ENCODE assay signal across 9 cellular contexts in the genomic region with DNA sequence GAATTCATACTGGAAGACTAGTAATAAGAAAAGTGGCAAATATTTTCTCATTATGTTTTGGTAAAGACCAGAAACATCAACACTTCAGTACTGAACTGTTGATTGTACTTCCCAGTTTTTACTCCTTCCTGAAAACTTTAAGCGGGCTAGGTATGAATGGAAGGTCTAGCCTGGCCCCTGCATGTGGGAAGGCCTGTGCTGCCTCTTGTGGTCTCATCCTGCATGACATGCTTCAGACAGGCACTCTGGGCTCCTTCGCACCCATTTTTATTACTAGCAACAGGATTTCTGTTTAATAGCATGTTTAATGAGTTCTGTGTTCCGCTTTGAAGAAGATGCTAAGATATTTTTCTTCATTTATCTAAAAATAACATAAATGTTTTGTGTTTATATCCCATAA.
DNase-seq lines count a peak whose midpoint lies in the region; ATAC-seq and TF ChIP-seq lines count a peak whose summit lies in the region.
"Had no signal": no experiment of that assay in that cellular context is flagged by ENCODE, and none has a peak within 500 bp of the region (broad histone marks: within the 10 kb centered on the region; RNA-seq: fewer than 3 reads in every experiment).

No MANE protein-coding gene starts in this region.

- H3K9me3 ChIP-seq in DOHH2 (ENCODE audit: control insufficient read depth, insufficient read depth, low read length): no peaks in the 10 kb centered on the region
- H3K9me3 ChIP-seq: thoracic aorta had no signal

- H3K9me2 ChIP-seq in DOHH2 (replicated peaks; ENCODE audit: control insufficient read depth, low read length): no peaks in the 10 kb centered on the region

- H3K36me3 ChIP-seq in DOHH2 (ENCODE audit: control insufficient read depth, low read length): no peaks in the 10 kb centered on the region
- no peaks in the 10 kb centered on the region for H3K36me3 ChIP-seq in kidney epithelial cell (ENCODE audit: control insufficient read depth, insufficient read depth, low read length)
- H3K36me3 ChIP-seq: thoracic aorta had no signal

- no peak for DNase-seq in kidney epithelial cell (ENCODE audit: low read depth)
- DNase-seq in NCI-H1436 (lab: John Stamatoyannopoulos, UW): no peak

- no peak overlapping the region for H3K27ac ChIP-seq in DOHH2 (ENCODE audit: low read depth, low read length)
- H3K27ac ChIP-seq: thoracic aorta had no signal

- H3F3A ChIP-seq in DOHH2 (ENCODE audit: control insufficient read depth, insufficient read depth): no peaks in the 10 kb centered on the region

- TF ChIP-seq CTCF in DOHH2 (IDR thresholded peaks at IDR 0.05; ENCODE audit: low read depth, low read length, poor library complexity, severe bottlenecking) (peak; percentile 58), WI38 (IDR thresholded peaks at IDR 0.05; ENCODE audit: low read depth, low read length) (peak; percentile 48), kidney epithelial cell (IDR thresholded peaks at IDR 0.05; ENCODE audit: insufficient read depth, low read length, poor library complexity, severe bottlenecking) (peak; percentile 28)

- H3K27me3 ChIP-seq in DOHH2 (ENCODE audit: control insufficient read depth, low read length) (0 out of 2 replicates have a peak, but pooled peaks cover 3% of the 10 kb centered on the region), kidney epithelial cell (ENCODE audit: control insufficient read depth, insufficient read depth, low read length) (no peaks in the 10 kb centered on the region)

- no peaks in the 10 kb centered on the region for H3K79me2 ChIP-seq in DOHH2 (ENCODE audit: control insufficient read depth, low read length)

- H3K4me2 ChIP-seq in DOHH2 (ENCODE audit: low read length): no peak overlapping the region

- H3K4me3 ChIP-seq in DOHH2 (ENCODE audit: low read length): no peak overlapping the region
- H3K4me3 ChIP-seq in WI38 (ENCODE audit: low read depth, low read length): no peak overlapping the region
- no peak overlapping the region for H3K4me3 ChIP-seq in kidney epithelial cell (ENCODE audit: low read depth, low read length)
- H3K4me3 ChIP-seq: thoracic aorta had no signal

- peak; percentile 61 for ATAC-seq in HG02763 (IDR thresholded peaks at IDR 0.05; ENCODE audit: unreplicated experiment)
- ATAC-seq in GM21423 (IDR thresholded peaks at IDR 0.05; ENCODE audit: unreplicated experiment): no peak
- no peak for ATAC-seq in HG03095 (IDR thresholded peaks at IDR 0.05; ENCODE audit: unreplicated experiment)
- no peak for ATAC-seq in HG03520 (IDR thresholded peaks at IDR 0.05; ENCODE audit: unreplicated experiment)

- no peaks in the 10 kb centered on the region for H4K20me1 ChIP-seq in DOHH2 (ENCODE audit: control insufficient read depth, insufficient read depth, low read depth, low read length)

- peaks cover 5% of the 10 kb centered on the region for H3K4me1 ChIP-seq in DOHH2 (ENCODE audit: control insufficient read depth, low read length)
